8 cellular contexts compared by ENCODE assay signal in genomic region chr5:77015938-77016569, GRCh38. TPM values are rescaled to one million over a fixed set of nuclear protein-coding genes. Genes with fewer than 3 reads are reported as not detected.
DNase-seq lines count a peak whose midpoint lies in the region; ATAC-seq lines count a peak whose summit lies in the region.

No MANE protein-coding gene starts in this region.

- no peaks in the 10 kb centered on the region for H3K36me3 Mint-ChIP-seq in activated naive CD8-positive, alpha-beta T cell treated with anti-CD3 and anti-CD28 coated beads, Interleukin-2, amount 10 ng/mL, durations not matched to agents 7 days and 5 days
- no peaks in the 10 kb centered on the region for H3K36me3 Mint-ChIP-seq in activated naive CD8-positive, alpha-beta T cell treated with anti-CD3 and anti-CD28 coated beads for 36 hours
- H3K36me3 Mint-ChIP-seq in stimulated activated effector memory CD8-positive, alpha-beta T cell treated with anti-CD3 and anti-CD28 coated beads, Interleukin-12 subunit alpha, Interleukin-12 subunit beta, amount 100 ng/mL, for 72 hours: no peaks in the 10 kb centered on the region

- H3K9me3 ChIP-seq in NT2/D1 (ENCODE audit: insufficient read depth, low read length): no peaks in the 10 kb centered on the region

- no peaks in the 10 kb centered on the region for H3K36me3 ChIP-seq in NT2/D1 (ENCODE audit: insufficient read depth, insufficient read length, low read length)

- peaks cover 25% of the 10 kb centered on the region for H3K27me3 Mint-ChIP-seq in activated naive CD8-positive, alpha-beta T cell treated with anti-CD3 and anti-CD28 coated beads, Interleukin-2, amount 10 ng/mL, durations not matched to agents 7 days and 5 days
- peaks cover 11% of the 10 kb centered on the region for H3K27me3 Mint-ChIP-seq in activated naive CD8-positive, alpha-beta T cell treated with anti-CD3 and anti-CD28 coated beads for 36 hours

- no peak overlapping the region for H3K9ac ChIP-seq in NT2/D1 (ENCODE audit: insufficient read length, low read depth)

- no peak overlapping the region for H3K27ac Mint-ChIP-seq in activated naive CD8-positive, alpha-beta T cell treated with anti-CD3 and anti-CD28 coated beads, Interleukin-2, amount 10 ng/mL, durations not matched to agents 7 days and 5 days
- H3K27ac Mint-ChIP-seq in activated naive CD8-positive, alpha-beta T cell treated with anti-CD3 and anti-CD28 coated beads for 36 hours: no peak overlapping the region
- H3K27ac Mint-ChIP-seq in stimulated activated effector memory CD8-positive, alpha-beta T cell treated with anti-CD3 and anti-CD28 coated beads, Interleukin-12 subunit alpha, Interleukin-12 subunit beta, amount 100 ng/mL, for 72 hours: no peak overlapping the region

- H3K27me3 ChIP-seq in NT2/D1 (ENCODE audit: insufficient read depth, insufficient read length): no peaks in the 10 kb centered on the region

- DNase-seq in activated naive CD8-positive, alpha-beta T cell treated with anti-CD3 and anti-CD28 coated beads, Interleukin-2, amount 10 ng/mL, durations not matched to agents 7 days and 5 days: no peak
- no peak for DNase-seq in activated naive CD8-positive, alpha-beta T cell treated with anti-CD3 and anti-CD28 coated beads for 36 hours
- DNase-seq in NT2/D1 (ENCODE audit: low read depth, low spot score) (peak; percentile 36), fibroblast of gingiva (ENCODE audit: low read depth) (peak; percentile 54), pulmonary artery endothelial cell (ENCODE audit: low read depth, low spot score) (peak; percentile 22), NCI-H2227 treated with DMSO at 0.1 percent for 48 hours (lab: John Stamatoyannopoulos, UW) (no peak)
- no peak for DNase-seq in stimulated activated effector memory CD8-positive, alpha-beta T cell treated with anti-CD3 and anti-CD28 coated beads, Interleukin-12 subunit alpha, Interleukin-12 subunit beta, amount 100 ng/mL, for 72 hours (ENCODE audit: low spot score in 2 of 2)

- H3K9me3 Mint-ChIP-seq in activated naive CD8-positive, alpha-beta T cell treated with anti-CD3 and anti-CD28 coated beads, Interleukin-2, amount 10 ng/mL, durations not matched to agents 7 days and 5 days: no peaks in the 10 kb centered on the region
- no peaks in the 10 kb centered on the region for H3K9me3 Mint-ChIP-seq in activated naive CD8-positive, alpha-beta T cell treated with anti-CD3 and anti-CD28 coated beads for 36 hours
- no peaks in the 10 kb centered on the region for H3K9me3 Mint-ChIP-seq in stimulated activated effector memory CD8-positive, alpha-beta T cell treated with anti-CD3 and anti-CD28 coated beads, Interleukin-12 subunit alpha, Interleukin-12 subunit beta, amount 100 ng/mL, for 72 hours

- no peak overlapping the region for H3K4me3 ChIP-seq in NT2/D1 (ENCODE audit: insufficient read length, low read depth)

- peaks cover 15% of the 10 kb centered on the region for H3K4me1 Mint-ChIP-seq in activated naive CD8-positive, alpha-beta T cell treated with anti-CD3 and anti-CD28 coated beads, Interleukin-2, amount 10 ng/mL, durations not matched to agents 7 days and 5 days
- H3K4me1 Mint-ChIP-seq in activated naive CD8-positive, alpha-beta T cell treated with anti-CD3 and anti-CD28 coated beads for 36 hours: no peaks in the 10 kb centered on the region
- peaks cover 9% of the 10 kb centered on the region for H3K4me1 Mint-ChIP-seq in stimulated activated effector memory CD8-positive, alpha-beta T cell treated with anti-CD3 and anti-CD28 coated beads, Interleukin-12 subunit alpha, Interleukin-12 subunit beta, amount 100 ng/mL, for 72 hours

- no peaks in the 10 kb centered on the region for H3K4me1 ChIP-seq in NT2/D1 (ENCODE audit: insufficient read depth, insufficient read length)

- POLR2A ChIA-PET in activated naive CD8-positive, alpha-beta T cell treated with anti-CD3 and anti-CD28 coated beads, Interleukin-2, amount 10 ng/mL, durations not matched to agents 7 days and 5 days (lab: Charles Lee): interaction anchor here (0.8 kb wide), 1 partner anchor 14 kb away, joined by 3 read pairs; the partner anchor contains the start of gene AGGF1

- ATAC-seq in activated naive CD8-positive, alpha-beta T cell treated with anti-CD3 and anti-CD28 coated beads, Interleukin-2, amount 10 ng/mL, durations not matched to agents 7 days and 5 days (ENCODE audit: low read depth): peak; percentile 26
- no peak for ATAC-seq in stimulated activated effector memory CD8-positive, alpha-beta T cell treated with anti-CD3 and anti-CD28 coated beads, Interleukin-12 subunit alpha, Interleukin-12 subunit beta, amount 100 ng/mL, for 72 hours
- ATAC-seq in HG02870 (IDR thresholded peaks at IDR 0.05; ENCODE audit: unreplicated experiment): no peak

- H3K4me3 Mint-ChIP-seq in activated naive CD8-positive, alpha-beta T cell treated with anti-CD3 and anti-CD28 coated beads, Interleukin-2, amount 10 ng/mL, durations not matched to agents 7 days and 5 days: no peak overlapping the region
- H3K4me3 Mint-ChIP-seq in activated naive CD8-positive, alpha-beta T cell treated with anti-CD3 and anti-CD28 coated beads for 36 hours: no peak overlapping the region
- no peak overlapping the region for H3K4me3 Mint-ChIP-seq in stimulated activated effector memory CD8-positive, alpha-beta T cell treated with anti-CD3 and anti-CD28 coated beads, Interleukin-12 subunit alpha, Interleukin-12 subunit beta, amount 100 ng/mL, for 72 hours

RNA-seq across cellular contexts. Expression of gene AGGF1, which starts 14.2 kb away (rescaled TPM):
- total RNA-seq in activated naive CD8-positive, alpha-beta T cell treated with anti-CD3 and anti-CD28 coated beads, Interleukin-2, amount 10 ng/mL, durations not matched to agents 7 days and 5 days: 10 to 100 TPM; 28.6 to 30.4 TPM
- total RNA-seq in activated naive CD8-positive, alpha-beta T cell treated with anti-CD3 and anti-CD28 coated beads for 36 hours: 10 to 100 TPM; 28.7 to 29.2 TPM
- total RNA-seq in pulmonary artery endothelial cell: 23.1 and 35.4 TPM in 2 replicates

Comparison
In these comparisons a context has a peak if more than half of its experiments do, and no peak if none do; other contexts are left out.
1. DNase-seq: peak in NT2/D1 (single experiment), fibroblast of gingiva (single experiment) and pulmonary artery endothelial cell (single experiment); none in activated naive CD8-positive, alpha-beta T cell treated with anti-CD3 and anti-CD28 coated beads, Interleukin-2, amount 10 ng/mL, durations not matched to agents 7 days and 5 days (single experiment), activated naive CD8-positive, alpha-beta T cell treated with anti-CD3 and anti-CD28 coated beads for 36 hours (single experiment), NCI-H2227 treated with DMSO at 0.1 percent for 48 hours (single experiment) and stimulated activated effector memory CD8-positive, alpha-beta T cell treated with anti-CD3 and anti-CD28 coated beads, Interleukin-12 subunit alpha, Interleukin-12 subunit beta, amount 100 ng/mL, for 72 hours (0 of 2).